Comparison of ENCODE assay signal across 1 cellular context in genomic region chr15:41774873-41775417, GRCh38.
TF ChIP-seq lines count a peak whose summit lies in the region.

No MANE protein-coding gene starts in this region.

TF ChIP-seq in endothelial cell of umbilical vein, 7 proteins besides CTCF, POLR2A, EP300 and RAD21:
- TF ChIP-seq JUN (IDR thresholded peaks at IDR 0.05; ENCODE audit: borderline replicate concordance, insufficient read depth, insufficient read length, low read depth) (no peak), POLR2AphosphoS5 (IDR thresholded peaks at IDR 0.05; ENCODE audit: insufficient read depth, low read depth, low read length) (no peak)
